6 cellular contexts compared by ENCODE assay signal in the genomic region with DNA sequence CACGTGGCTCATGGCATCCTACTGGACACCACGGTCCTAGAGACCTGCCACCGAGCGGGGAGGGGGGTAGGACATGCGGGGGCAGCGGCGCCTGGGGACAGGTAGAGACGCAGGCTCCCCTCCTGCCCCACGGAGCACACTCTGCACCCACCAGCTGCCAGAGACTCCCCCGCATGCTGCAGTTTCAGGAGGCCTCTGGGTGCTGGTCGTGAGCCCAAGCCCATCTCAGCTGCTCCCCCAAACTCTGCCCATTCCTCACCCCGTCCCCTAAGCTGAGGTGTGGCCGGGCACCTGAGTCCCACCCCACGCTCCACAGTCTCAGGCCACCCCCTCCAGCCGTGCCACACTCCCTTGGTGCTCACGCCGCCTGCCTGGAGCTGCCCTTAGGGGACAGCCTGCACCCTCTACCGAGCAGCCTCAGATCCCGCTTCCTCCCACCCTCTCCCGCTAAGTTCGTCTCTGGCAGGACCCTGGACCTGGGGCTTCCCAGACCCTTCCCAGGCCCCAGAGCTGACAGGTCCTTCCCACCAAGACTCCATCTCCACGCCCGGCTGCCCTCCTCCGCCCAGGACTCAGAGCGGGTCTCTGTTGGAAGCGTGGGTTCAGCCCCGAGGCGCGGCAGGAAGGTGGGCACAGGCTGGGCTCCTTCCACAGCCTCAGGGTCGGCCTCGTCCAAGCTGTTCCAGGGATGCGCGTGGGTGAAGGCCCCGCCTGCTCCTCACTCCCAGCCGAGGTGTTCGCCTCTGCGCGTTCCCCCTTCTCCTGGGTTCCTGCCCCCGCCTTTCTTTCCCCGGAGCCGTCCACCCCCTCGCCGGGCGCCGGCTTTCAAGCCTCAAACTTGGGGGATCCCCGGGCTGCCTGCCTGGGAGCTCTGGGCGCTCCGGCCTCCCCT. TPM values are rescaled to one million over a fixed set of nuclear protein-coding genes. Genes with fewer than 3 reads are reported as not detected.
DNase-seq lines count a peak whose midpoint lies in the region; ATAC-seq and TF ChIP-seq lines count a peak whose summit lies in the region.

No MANE protein-coding gene starts in this region.

- H3K4me1 ChIP-seq in left ventricle myocardium inferior = peaks cover 27% of the 10 kb centered on the region

- TF ChIP-seq CTCF in left ventricle myocardium inferior (IDR thresholded peaks at IDR 0.05; ENCODE audit: borderline replicate concordance) = no peak

- DNase-seq in activated naive CD4-positive, alpha-beta T cell treated with Interleukin-2 at 50 U/mL for 16 hours = peak; percentile 17
- no peak for DNase-seq in activated naive CD4-positive, alpha-beta T cell treated with anti-CD3 and anti-CD28 coated beads, Interleukin-2, amount 50 U/mL, for 72 hours (ENCODE audit: low spot score in 2 of 2)
- DNase-seq in left ventricle myocardium inferior = no peak
- DNase-seq in substantia nigra (lab: John Stamatoyannopoulos, UW) = peak in 3 of 49 donors; percentile 10 to 49 (median 30)
- no peak for DNase-seq in stimulated activated naive CD4-positive, alpha-beta T cell treated with Interleukin-2 at 50 U/mL for 16 hours (lab: John Stamatoyannopoulos, UW)

- intact Hi-C loops in left ventricle myocardium inferior (cut with micrococcal nuclease) = no loop called here

- no peak for ATAC-seq in activated naive CD4-positive, alpha-beta T cell treated with anti-CD3 and anti-CD28 coated beads, Interleukin-2, amount 50 U/mL, for 72 hours
- no peak for ATAC-seq in activated CD4-positive, CD25-positive, alpha-beta regulatory T cell treated with anti-CD3 and anti-CD28 coated beads, Interleukin-2, amount 50 U/mL, for 24 hours

- peaks cover 8 to 22% of the 10 kb centered on the region in 2 donors for H3K36me3 Mint-ChIP-seq in activated naive CD4-positive, alpha-beta T cell treated with anti-CD3 and anti-CD28 coated beads, Interleukin-2, amount 50 U/mL, for 72 hours

- peaks cover 6 to 9% of the 10 kb centered on the region in 2 donors for H3K9me3 Mint-ChIP-seq in activated naive CD4-positive, alpha-beta T cell treated with anti-CD3 and anti-CD28 coated beads, Interleukin-2, amount 50 U/mL, for 72 hours

- H3K27ac ChIP-seq in left ventricle myocardium inferior (replicated peaks) (no peak overlapping the region), substantia nigra (ENCODE audit: low read depth, low read length, poor library complexity, severe bottlenecking) (peak overlapping the region; percentile 88)

- H3K27me3 ChIP-seq in left ventricle myocardium inferior (ENCODE audit: low read depth) = no peaks in the 10 kb centered on the region

- peak overlapping the region; percentile 96 for H3K4me3 ChIP-seq in left ventricle myocardium inferior

- no peak overlapping the region for H3K27ac Mint-ChIP-seq in activated naive CD4-positive, alpha-beta T cell treated with anti-CD3 and anti-CD28 coated beads, Interleukin-2, amount 50 U/mL, for 72 hours

- H3K36me3 ChIP-seq in left ventricle myocardium inferior = peaks cover 5% of the 10 kb centered on the region

- H3K9me3 ChIP-seq in left ventricle myocardium inferior (replicated peaks) = peaks cover 18% of the 10 kb centered on the region

RNA-seq across cellular contexts. Expression of gene RAB40B, which starts 1.3 kb away (rescaled TPM):
- total RNA-seq in activated naive CD4-positive, alpha-beta T cell treated with anti-CD3 and anti-CD28 coated beads, Interleukin-2, amount 50 U/mL, for 72 hours = 1 to 10 TPM; 1.7 to 2.8 TPM
- 22.4 TPM for total RNA-seq in left ventricle myocardium inferior

RNA-seq across cellular contexts. Expression of gene FN3KRP, which starts 19.3 kb away (rescaled TPM):
- total RNA-seq in activated naive CD4-positive, alpha-beta T cell treated with anti-CD3 and anti-CD28 coated beads, Interleukin-2, amount 50 U/mL, for 72 hours = 10 to 100 TPM; 45.9 to 51.2 TPM
- total RNA-seq in left ventricle myocardium inferior = 13.6 TPM

RNA-seq across cellular contexts. Expression of gene FN3K, which starts 38.3 kb away (rescaled TPM):
- 1 to 10 TPM; 3.5 to 7.0 TPM for total RNA-seq in activated naive CD4-positive, alpha-beta T cell treated with anti-CD3 and anti-CD28 coated beads, Interleukin-2, amount 50 U/mL, for 72 hours
- total RNA-seq in left ventricle myocardium inferior = 79.1 TPM

RNA-seq across cellular contexts. Expression of gene WDR45B, which starts 48.9 kb away (rescaled TPM):
- 10 to 100 TPM; 33.9 to 89.9 TPM for total RNA-seq in activated naive CD4-positive, alpha-beta T cell treated with anti-CD3 and anti-CD28 coated beads, Interleukin-2, amount 50 U/mL, for 72 hours
- 41.4 TPM for total RNA-seq in left ventricle myocardium inferior

RNA-seq across cellular contexts. Expression of gene TBCD, which starts 54.7 kb away (rescaled TPM):
- 100 to 1,000 TPM in 1 of 2 donors, 10 to 100 TPM in 1; 67.4 to 147 TPM for total RNA-seq in activated naive CD4-positive, alpha-beta T cell treated with anti-CD3 and anti-CD28 coated beads, Interleukin-2, amount 50 U/mL, for 72 hours
- total RNA-seq in left ventricle myocardium inferior = 48.0 TPM
